In genomic region chr14:99270491-99271287, GRCh38 we compare ENCODE assay signal across 7 cellular contexts. TPM values are rescaled to one million over a fixed set of nuclear protein-coding genes. Genes with fewer than 3 reads are reported as not detected.
A peak's percentile ranks its signal among the peaks of the same experiment; 100 is the strongest.
DNase-seq lines count a peak whose midpoint lies in the region; ATAC-seq and TF ChIP-seq lines count a peak whose summit lies in the region.

No MANE protein-coding gene starts in this region.

- DNase-seq in NCI-H82 (lab: John Stamatoyannopoulos, UW) = peak; percentile 86
- no peak for DNase-seq in effector memory CD4-positive, alpha-beta T cell
- DNase-seq in progenitor cell of endocrine pancreas (ENCODE audit: low spot score, unreplicated experiment) = peak; percentile 35
- DNase-seq in SHP77 (lab: John Stamatoyannopoulos, UW) = no peak
- no peak for DNase-seq in left lobe of liver (ENCODE audit: low spot score)

- TF ChIP-seq CTCF in HEK293 (tag by site-specific recombination; IDR thresholded peaks at IDR 0.05) (no peak), progenitor cell of endocrine pancreas (IDR thresholded peaks at IDR 0.05; ENCODE audit: unreplicated experiment) (no peak)

- H3K27ac ChIP-seq in HEK293 (ENCODE audit: extremely low read depth, low read depth, low read length) = peak overlapping the region; percentile 95
- H3K27ac ChIP-seq in effector memory CD4-positive, alpha-beta T cell (ENCODE audit: insufficient read depth, low read length, poor library complexity, severe bottlenecking) = peak overlapping the region; percentile 97

- CTCF ChIA-PET in HEK293 (lab: Yijun Ruan, JAX) = interaction anchor here (0.6 to 0.7 kb wide), 2 partner anchors 114 to 520 kb away, joined by 3 read pairs; no protein-coding TSS in a partner anchor

- ATAC-seq in GM18520 (IDR thresholded peaks at IDR 0.05; ENCODE audit: unreplicated experiment) (no peak), left lobe of liver (no peak)

- H3K27me3 Mint-ChIP-seq in progenitor cell of endocrine pancreas = peaks cover 75% of the 10 kb centered on the region

- POLR2A ChIA-PET in HEK293 (lab: Yijun Ruan, JAX) = interaction anchor here (0.7 kb wide), 1 partner anchor 251 kb away, joined by 3 read pairs; no protein-coding TSS in a partner anchor

- no peaks in the 10 kb centered on the region for H3K27me3 ChIP-seq in effector memory CD4-positive, alpha-beta T cell (replicated peaks; ENCODE audit: control insufficient read depth, insufficient read depth, low read length, poor library complexity, severe bottlenecking)

- peak overlapping the region; percentile 76 for H3K4me3 Mint-ChIP-seq in progenitor cell of endocrine pancreas (ENCODE audit: low read depth)

- peaks cover 6% of the 10 kb centered on the region for H3K4me1 ChIP-seq in HEK293 (ENCODE audit: control insufficient read depth, insufficient read depth, low read length)
- H3K4me1 ChIP-seq in effector memory CD4-positive, alpha-beta T cell (ENCODE audit: control insufficient read depth, insufficient read depth, low read length, poor library complexity, severe bottlenecking) = peaks cover 34% of the 10 kb centered on the region

- peaks cover 37% of the 10 kb centered on the region for H3K4me1 Mint-ChIP-seq in progenitor cell of endocrine pancreas (ENCODE audit: low read depth)

- H3K36me3 ChIP-seq in HEK293 (ENCODE audit: control insufficient read depth in 2 of 2, insufficient read depth in 1 of 2, low read length in 2 of 2) = no peaks in the 10 kb centered on the region
- no peaks in the 10 kb centered on the region for H3K36me3 ChIP-seq in effector memory CD4-positive, alpha-beta T cell (ENCODE audit: control insufficient read depth, insufficient read depth, low read length)

- H3K27ac Mint-ChIP-seq in progenitor cell of endocrine pancreas = no peak overlapping the region

- H3K4me3 ChIP-seq in HEK293 (ENCODE audit: low read depth, low read length) = peak overlapping the region; percentile 73
- H3K4me3 ChIP-seq in effector memory CD4-positive, alpha-beta T cell (ENCODE audit: insufficient read depth, low read depth, low read length, poor library complexity, severe bottlenecking) = peak overlapping the region; percentile 86

- no peaks in the 10 kb centered on the region for H3K36me3 Mint-ChIP-seq in progenitor cell of endocrine pancreas (ENCODE audit: insufficient read depth)

- no peaks in the 10 kb centered on the region for H3K9me3 ChIP-seq in HEK293 (ENCODE audit: control insufficient read depth, insufficient read depth, low read depth, low read length)
- no peaks in the 10 kb centered on the region for H3K9me3 ChIP-seq in effector memory CD4-positive, alpha-beta T cell (ENCODE audit: control insufficient read depth, low read length)

- H3K9me3 Mint-ChIP-seq in progenitor cell of endocrine pancreas (ENCODE audit: low read depth) = no peaks in the 10 kb centered on the region

TF ChIP-seq in HEK293, 187 proteins besides CTCF, POLR2A, EP300 and RAD21 (continues in another document):
- TF ChIP-seq ZNF624 (tag by site-specific recombination; IDR thresholded peaks at IDR 0.05) (no peak), ZNF292 (tag by site-specific recombination; IDR thresholded peaks at IDR 0.05; ENCODE audit: borderline replicate concordance, low read depth) (no peak), ZNF626 (tag by site-specific recombination; IDR thresholded peaks at IDR 0.05) (no peak), ZBTB1 (tag by site-specific recombination; IDR thresholded peaks at IDR 0.05) (no peak), ZNF202 (tag by site-specific recombination; IDR thresholded peaks at IDR 0.05; ENCODE audit: borderline replicate concordance) (no peak), ZNF221 (tag by site-specific recombination; IDR thresholded peaks at IDR 0.05; ENCODE audit: borderline replicate concordance) (no peak), IKZF3 (tag by site-specific recombination; IDR thresholded peaks at IDR 0.05) (no peak), ZBTB44 (tag by site-specific recombination; IDR thresholded peaks at IDR 0.05) (no peak), ZFHX2 (tag by site-specific recombination; conservative IDR thresholded peaks at IDR 0.05) (0 out of 2 replicates have a peak, but pooled peaks have one; percentile 13), ZNF416 (tag by site-specific recombination; IDR thresholded peaks at IDR 0.05) (no peak), YY1 (tag by site-specific recombination; IDR thresholded peaks at IDR 0.05) (0 out of 2 replicates have a peak, but pooled peaks have one; percentile 28), ZNF112 (tag by site-specific recombination; IDR thresholded peaks at IDR 0.05) (no peak), ZNF621 (tag by site-specific recombination; IDR thresholded peaks at IDR 0.05) (no peak), ZNF654 (tag by site-specific recombination; IDR thresholded peaks at IDR 0.05; ENCODE audit: low read depth) (no peak), PRDM2 (tag by site-specific recombination; IDR thresholded peaks at IDR 0.05; ENCODE audit: borderline replicate concordance) (no peak), ZNF391 (tag by site-specific recombination; IDR thresholded peaks at IDR 0.05; ENCODE audit: borderline replicate concordance, low read depth) (no peak)
- TF ChIP-seq, protein P1, sequence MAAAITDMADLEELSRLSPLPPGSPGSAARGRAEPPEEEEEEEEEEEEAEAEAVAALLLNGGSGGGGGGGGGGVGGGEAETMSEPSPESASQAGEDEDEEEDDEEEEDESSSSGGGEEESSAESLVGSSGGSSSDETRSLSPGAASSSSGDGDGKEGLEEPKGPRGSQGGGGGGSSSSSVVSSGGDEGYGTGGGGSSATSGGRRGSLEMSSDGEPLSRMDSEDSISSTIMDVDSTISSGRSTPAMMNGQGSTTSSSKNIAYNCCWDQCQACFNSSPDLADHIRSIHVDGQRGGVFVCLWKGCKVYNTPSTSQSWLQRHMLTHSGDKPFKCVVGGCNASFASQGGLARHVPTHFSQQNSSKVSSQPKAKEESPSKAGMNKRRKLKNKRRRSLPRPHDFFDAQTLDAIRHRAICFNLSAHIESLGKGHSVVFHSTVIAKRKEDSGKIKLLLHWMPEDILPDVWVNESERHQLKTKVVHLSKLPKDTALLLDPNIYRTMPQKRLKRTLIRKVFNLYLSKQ (tag by site-specific recombination; IDR thresholded peaks at IDR 0.05; ENCODE audit: borderline replicate concordance) = no peak

RNA-seq across cellular contexts. Expression of gene BCL11B, which starts 1.3 kb away (rescaled TPM):
- 2.3 and 2.9 TPM in 2 replicates for total RNA-seq in progenitor cell of endocrine pancreas
- total RNA-seq in left lobe of liver = 0.43 TPM

Comparison
In these comparisons a context has a peak if more than half of its experiments do, and no peak if none do; other contexts are left out.
1. DNase-seq: peak in NCI-H82 (single experiment) and progenitor cell of endocrine pancreas (single experiment); none in effector memory CD4-positive, alpha-beta T cell (0 of 3), SHP77 (0 of 2) and left lobe of liver (single experiment).